In genomic region chr1:65389296-65389695, GRCh38 we compare ENCODE assay signal across 24 cellular contexts. TPM values are rescaled to one million over a fixed set of nuclear protein-coding genes. Genes with fewer than 3 reads are reported as not detected.
A peak's percentile ranks its signal among the peaks of the same experiment; 100 is the strongest.
DNase-seq lines count a peak whose midpoint lies in the region; ATAC-seq and TF ChIP-seq lines count a peak whose summit lies in the region.
"Had no signal": no experiment of that assay in that cellular context is flagged by ENCODE, and none has a peak within 500 bp of the region (broad histone marks: within the 10 kb centered on the region; RNA-seq: fewer than 3 reads in every experiment).

No MANE protein-coding gene starts in this region.

- peak overlapping the region; percentile 65 for H3K27ac Mint-ChIP-seq in activated T-cell treated with anti-CD3 and anti-CD28 coated beads, Interleukin-2, amount 50 U/mL, for 24 hours
- H3K27ac Mint-ChIP-seq in stimulated activated effector memory CD8-positive, alpha-beta T cell treated with anti-CD3 and anti-CD28 coated beads, Interleukin-12 subunit alpha, Interleukin-12 subunit beta, amount 100 ng/mL, for 72 hours, result peak overlapping the region; percentile 58
- H3K27ac Mint-ChIP-seq: activated naive CD8-positive, alpha-beta T cell; CD4-positive, alpha-beta memory T cell; nephron; stimulated activated naive CD8-positive, alpha-beta T cell treated with anti-CD3 and anti-CD28 coated beads, Interleukin-15, amount 100 ng/mL, for 72 hours had no signal

- no peak overlapping the region for H3K4me3 Mint-ChIP-seq in activated T-cell treated with anti-CD3 and anti-CD28 coated beads, Interleukin-2, amount 50 U/mL, for 24 hours
- H3K4me3 Mint-ChIP-seq in activated T-cell treated with anti-CD3 and anti-CD28 coated beads, Interleukin-2, amount 50 U/mL, for 4 hours, result no peak overlapping the region
- H3K4me3 Mint-ChIP-seq in stimulated activated effector memory CD8-positive, alpha-beta T cell treated with anti-CD3 and anti-CD28 coated beads, Interleukin-12 subunit alpha, Interleukin-12 subunit beta, amount 100 ng/mL, for 72 hours, result no peak overlapping the region
- H3K4me3 Mint-ChIP-seq: activated naive CD8-positive, alpha-beta T cell; CD4-positive, alpha-beta memory T cell; nephron; stimulated activated naive CD8-positive, alpha-beta T cell treated with anti-CD3 and anti-CD28 coated beads, Interleukin-15, amount 100 ng/mL, for 72 hours had no signal

- no peak for TF ChIP-seq CTCF in choroid plexus epithelial cell (conservative IDR thresholded peaks at IDR 0.05; ENCODE audit: low read depth, low read length)
- no peak for TF ChIP-seq CTCF in GM20000 (IDR thresholded peaks at IDR 0.05; ENCODE audit: extremely low read depth, missing control alignments)

- DNase-seq in activated T-cell treated with anti-CD3 and anti-CD28 coated beads, Interleukin-2, amount 50 U/mL, for 24 hours, result no peak
- no peak for DNase-seq in activated T-cell treated with anti-CD3 and anti-CD28 coated beads, Interleukin-2, amount 50 U/mL, for 4 hours
- DNase-seq in SW480 (ENCODE audit: low spot score) (peak; percentile 1), choroid plexus epithelial cell (ENCODE audit: low read depth) (peak; percentile 5), GM20000 (ENCODE audit: low spot score) (no peak)
- no peak for DNase-seq in stimulated activated effector memory CD8-positive, alpha-beta T cell treated with anti-CD3 and anti-CD28 coated beads, Interleukin-12 subunit alpha, Interleukin-12 subunit beta, amount 100 ng/mL, for 72 hours (ENCODE audit: low spot score in 2 of 2)
- no peak for DNase-seq in stimulated activated CD4-positive, alpha-beta T cell treated with anti-CD3 and anti-CD28 coated beads, Interleukin-15, amount 100 ng/mL, for 24 hours
- DNase-seq: anterior cingulate cortex; CD4-positive, alpha-beta memory T cell; cortex of kidney; EL; H7; left ventricle myocardium superior; MM.1S; NCI-H2029 treated with DMSO at 0.1 percent for 48 hours; NCI-H2227 treated with DMSO at 0.1 percent for 48 hours; ovary; stimulated activated naive CD8-positive, alpha-beta T cell treated with anti-CD3 and anti-CD28 coated beads, Interleukin-15, amount 100 ng/mL, for 72 hours; thyroid gland had no signal

- no peaks in the 10 kb centered on the region for H3K27me3 Mint-ChIP-seq in activated T-cell treated with anti-CD3 and anti-CD28 coated beads, Interleukin-2, amount 50 U/mL, for 24 hours
- no peaks in the 10 kb centered on the region for H3K27me3 Mint-ChIP-seq in activated T-cell treated with anti-CD3 and anti-CD28 coated beads, Interleukin-2, amount 50 U/mL, for 4 hours (ENCODE audit: low read depth)
- H3K27me3 Mint-ChIP-seq: activated naive CD8-positive, alpha-beta T cell; CD4-positive, alpha-beta memory T cell; stimulated activated naive CD8-positive, alpha-beta T cell treated with anti-CD3 and anti-CD28 coated beads, Interleukin-15, amount 100 ng/mL, for 72 hours had no signal

- peaks cover 27% of the 10 kb centered on the region for H3K4me1 Mint-ChIP-seq in activated T-cell treated with anti-CD3 and anti-CD28 coated beads, Interleukin-2, amount 50 U/mL, for 24 hours (ENCODE audit: low read depth)
- peaks cover 15% of the 10 kb centered on the region for H3K4me1 Mint-ChIP-seq in activated T-cell treated with anti-CD3 and anti-CD28 coated beads, Interleukin-2, amount 50 U/mL, for 4 hours (ENCODE audit: low read depth)
- peaks cover 39% of the 10 kb centered on the region for H3K4me1 Mint-ChIP-seq in stimulated activated effector memory CD8-positive, alpha-beta T cell treated with anti-CD3 and anti-CD28 coated beads, Interleukin-12 subunit alpha, Interleukin-12 subunit beta, amount 100 ng/mL, for 72 hours
- H3K4me1 Mint-ChIP-seq: nephron had no signal

- no peak for ATAC-seq in activated T-cell treated with anti-CD3 and anti-CD28 coated beads, Interleukin-2, amount 50 U/mL, for 4 hours
- ATAC-seq in stimulated activated effector memory CD8-positive, alpha-beta T cell treated with anti-CD3 and anti-CD28 coated beads, Interleukin-12 subunit alpha, Interleukin-12 subunit beta, amount 100 ng/mL, for 72 hours, result no peak
- no peak for ATAC-seq in GM18511 (IDR thresholded peaks at IDR 0.05; ENCODE audit: unreplicated experiment)
- ATAC-seq: K562; left ventricle myocardium superior; stimulated activated naive CD8-positive, alpha-beta T cell treated with anti-CD3 and anti-CD28 coated beads, Interleukin-15, amount 100 ng/mL, for 72 hours had no signal

- H3K9me3 Mint-ChIP-seq in activated T-cell treated with anti-CD3 and anti-CD28 coated beads, Interleukin-2, amount 50 U/mL, for 24 hours, result no peaks in the 10 kb centered on the region
- H3K9me3 Mint-ChIP-seq in activated T-cell treated with anti-CD3 and anti-CD28 coated beads, Interleukin-2, amount 50 U/mL, for 4 hours, result peaks cover 2% of the 10 kb centered on the region
- H3K9me3 Mint-ChIP-seq in stimulated activated effector memory CD8-positive, alpha-beta T cell treated with anti-CD3 and anti-CD28 coated beads, Interleukin-12 subunit alpha, Interleukin-12 subunit beta, amount 100 ng/mL, for 72 hours, result no peaks in the 10 kb centered on the region
- H3K9me3 Mint-ChIP-seq: CD4-positive, alpha-beta memory T cell; stimulated activated naive CD8-positive, alpha-beta T cell treated with anti-CD3 and anti-CD28 coated beads, Interleukin-15, amount 100 ng/mL, for 72 hours had no signal

- peaks cover 7% of the 10 kb centered on the region for H3K36me3 Mint-ChIP-seq in activated T-cell treated with anti-CD3 and anti-CD28 coated beads, Interleukin-2, amount 50 U/mL, for 24 hours (ENCODE audit: low read depth)
- H3K36me3 Mint-ChIP-seq in activated T-cell treated with anti-CD3 and anti-CD28 coated beads, Interleukin-2, amount 50 U/mL, for 4 hours (ENCODE audit: insufficient read depth), result peaks cover 2% of the 10 kb centered on the region
- no peaks in the 10 kb centered on the region for H3K36me3 Mint-ChIP-seq in stimulated activated effector memory CD8-positive, alpha-beta T cell treated with anti-CD3 and anti-CD28 coated beads, Interleukin-12 subunit alpha, Interleukin-12 subunit beta, amount 100 ng/mL, for 72 hours
- H3K36me3 Mint-ChIP-seq: activated naive CD8-positive, alpha-beta T cell had no signal

- H3K4me3 ChIP-seq in choroid plexus epithelial cell (ENCODE audit: low read depth, low read length), result no peak overlapping the region
- H3K4me3 ChIP-seq: K562, ovary, thyroid gland, vagina had no signal

RNA-seq across cellular contexts. Expression of gene LEPR, which starts 31.2 kb away (rescaled TPM):
- under 1 TPM; 0.32 to 0.38 (median 0.38) TPM for total RNA-seq in activated T-cell treated with anti-CD3 and anti-CD28 coated beads, Interleukin-2, amount 50 U/mL, for 4 hours

RNA-seq across cellular contexts. Expression of gene LEPROT, which starts 31.2 kb away (rescaled TPM):
- 10 to 100 TPM; 12.6 to 15.7 (median 12.6) TPM for total RNA-seq in activated T-cell treated with anti-CD3 and anti-CD28 coated beads, Interleukin-2, amount 50 U/mL, for 4 hours

Comparison
In these comparisons a context has a peak if more than half of its experiments do, and no peak if none do; other contexts are left out.
1. DNase-seq: peak in SW480 (single experiment) and choroid plexus epithelial cell (single experiment); none in activated T-cell treated with anti-CD3 and anti-CD28 coated beads, Interleukin-2, amount 50 U/mL, for 24 hours (single experiment), activated T-cell treated with anti-CD3 and anti-CD28 coated beads, Interleukin-2, amount 50 U/mL, for 4 hours (single experiment), stimulated activated effector memory CD8-positive, alpha-beta T cell treated with anti-CD3 and anti-CD28 coated beads, Interleukin-12 subunit alpha, Interleukin-12 subunit beta, amount 100 ng/mL, for 72 hours (0 of 2), stimulated activated CD4-positive, alpha-beta T cell treated with anti-CD3 and anti-CD28 coated beads, Interleukin-15, amount 100 ng/mL, for 24 hours (single experiment) and GM20000 (single experiment).